Comparison of ENCODE assay signal across 31 cellular contexts in genomic region chr5:79793722-79794121, GRCh38.
A peak's percentile ranks its signal among the peaks of the same experiment; 100 is the strongest.
DNase-seq lines count a peak whose midpoint lies in the region; ATAC-seq, FAIRE-seq and TF ChIP-seq lines count a peak whose summit lies in the region.
"Had no signal": no experiment of that assay in that cellular context is flagged by ENCODE, and none has a peak within 500 bp of the region (broad histone marks: within the 10 kb centered on the region; RNA-seq: fewer than 3 reads in every experiment).

No MANE protein-coding gene starts in this region.

- intact Hi-C loops in kidney (cut with DNase I), result no loop called here
- intact Hi-C loops in thyroid gland (cut with DNase I), result no loop called here

- H3K9me3 ChIP-seq in kidney (ENCODE audit: control insufficient read depth in 1 of 2, low read length in 2 of 2) (no peaks in the 10 kb centered on the region), thyroid gland (no peaks in the 10 kb centered on the region)
- H3K9me3 ChIP-seq: esophagus squamous epithelium, Peyer's patch, upper lobe of right lung had no signal

- no peaks in the 10 kb centered on the region for H3K36me3 Mint-ChIP-seq in WTC11
- H3K36me3 Mint-ChIP-seq: stimulated activated naive B cell treated with anti-CD40 and anti-IgM and Interleukin-4, amounts not matched to agents 10 μg/mL and 1 μg/mL and 100 μg/mL, for 72 hours had no signal

- CTCF ChIA-PET in WTC11 (lab: Charles Lee), result interaction anchor here (0.5 to 1.2 kb wide), 2 partner anchors 60 to 661 kb away, joined by 3 to 5 read pairs; no protein-coding TSS in a partner anchor

- H3K27me3 ChIP-seq in thyroid gland, result no peaks in the 10 kb centered on the region
- H3K27me3 ChIP-seq: esophagus squamous epithelium, Peyer's patch, upper lobe of right lung had no signal

- POLR2A ChIA-PET in WTC11 (lab: Charles Lee), result no interaction called here

- 0 out of 2 replicates have a peak, but pooled peaks cover 4% of the 10 kb centered on the region for H3K9me3 Mint-ChIP-seq in WTC11
- H3K9me3 Mint-ChIP-seq: activated naive CD8-positive, alpha-beta T cell treated with anti-CD3 and anti-CD28 coated beads, Interleukin-2, amount 50 U/mL, for 24 hours; activated T-cell treated with anti-CD3 and anti-CD28 coated beads, Interleukin-2, amount 50 U/mL, for 4 hours; effector memory CD8-positive, alpha-beta T cell; stimulated activated naive B cell treated with anti-CD40 and anti-IgM and Interleukin-4, amounts not matched to agents 10 μg/mL and 1 μg/mL and 100 μg/mL, for 72 hours had no signal

- H3K27ac Mint-ChIP-seq in WTC11, result no peak overlapping the region
- H3K27ac Mint-ChIP-seq: activated CD8-positive, alpha-beta memory T cell treated with anti-CD3 and anti-CD28 coated beads, Interleukin-2, amount 10 ng/mL, durations not matched to agents 7 days and 5 days; activated naive CD8-positive, alpha-beta T cell treated with anti-CD3 and anti-CD28 coated beads, Interleukin-2, amount 50 U/mL, for 24 hours; effector memory CD8-positive, alpha-beta T cell; naive thymus-derived CD8-positive, alpha-beta T cell; stimulated activated naive B cell treated with anti-CD40 and anti-IgM and Interleukin-4, amounts not matched to agents 10 μg/mL and 1 μg/mL and 100 μg/mL, for 72 hours had no signal

- H3K4me3 ChIP-seq in kidney (ENCODE audit: low read length in 2 of 2) (peak overlapping the region in 1 of 2 donors; percentile 12), thyroid gland (replicated peaks in 1 of 3) (no peak overlapping the region)
- H3K4me3 ChIP-seq: esophagus squamous epithelium, lung, Peyer's patch, skin epidermis, upper lobe of right lung had no signal

- H3K27ac ChIP-seq in kidney (ENCODE audit: low read depth in 2 of 2, low read length in 2 of 2) (peak overlapping the region; percentile 56 to 60), thyroid gland (peak overlapping the region; percentile 59 to 77 (median 75))
- H3K27ac ChIP-seq: esophagus squamous epithelium, Peyer's patch, skin epidermis, upper lobe of right lung had no signal

- H3K36me3 ChIP-seq in kidney (ENCODE audit: control insufficient read depth in 1 of 2, insufficient read depth in 2 of 2, low read length in 2 of 2), result no peaks in the 10 kb centered on the region
- H3K36me3 ChIP-seq in thyroid gland, result no peaks in the 10 kb centered on the region
- H3K36me3 ChIP-seq: esophagus squamous epithelium, Peyer's patch, upper lobe of right lung had no signal

- H3K9ac ChIP-seq in kidney (ENCODE audit: low read length in 2 of 2), result peak overlapping the region in 1 of 2 donors; percentile 32

- TF ChIP-seq POLR2A in thyroid gland (IDR thresholded peaks at IDR 0.05), result no peak

- ATAC-seq in WTC11, result peak; percentile 46
- no peak for ATAC-seq in HG02642 (IDR thresholded peaks at IDR 0.05; ENCODE audit: poor library complexity, unreplicated experiment)
- ATAC-seq: activated CD8-positive, alpha-beta memory T cell treated with anti-CD3 and anti-CD28 coated beads, Interleukin-2, amount 10 ng/mL, durations not matched to agents 7 days and 5 days; activated naive CD8-positive, alpha-beta T cell treated with anti-CD3 and anti-CD28 coated beads, Interleukin-2, amount 50 U/mL, for 24 hours; activated T-cell treated with anti-CD3 and anti-CD28 coated beads, Interleukin-2, amount 50 U/mL, for 4 hours; effector memory CD8-positive, alpha-beta T cell; naive thymus-derived CD8-positive, alpha-beta T cell; upper lobe of right lung had no signal

- no peaks in the 10 kb centered on the region for H3K27me3 Mint-ChIP-seq in WTC11 (ENCODE audit: low read depth)
- H3K27me3 Mint-ChIP-seq: activated naive CD8-positive, alpha-beta T cell treated with anti-CD3 and anti-CD28 coated beads, Interleukin-2, amount 50 U/mL, for 24 hours had no signal

- DNase-seq in NCI-H2171 treated with DMSO at 0.1 percent for 48 hours (lab: John Stamatoyannopoulos, UW), result peak; percentile 54
- DNase-seq in NCI-H2171 (lab: John Stamatoyannopoulos, UW), result no peak
- no peak for DNase-seq in WTC11 (ENCODE audit: low spot score)
- no peak for DNase-seq in kidney
- peak; percentile 58 to 61 for DNase-seq in thyroid gland
- DNase-seq in ecto neural progenitor cell (ENCODE audit: low spot score), result no peak
- DNase-seq in GOT3 (lab: John Stamatoyannopoulos, UW), result no peak
- DNase-seq: activated CD4-positive, alpha-beta T cell treated with anti-CD3 and anti-CD28 coated beads, Interleukin-2, amount 50 U/mL, for 4 hours; activated CD4-positive, CD25-positive, alpha-beta regulatory T cell; activated CD8-positive, alpha-beta memory T cell treated with anti-CD3 and anti-CD28 coated beads, Interleukin-2, amount 10 ng/mL, durations not matched to agents 7 days and 5 days; activated gamma-delta T cell treated with Interleukin-2 at 50 U/mL for 16 hours; activated naive CD8-positive, alpha-beta T cell treated with anti-CD3 and anti-CD28 coated beads, Interleukin-2, amount 50 U/mL, for 24 hours; activated T-cell treated with anti-CD3 and anti-CD28 coated beads, Interleukin-2, amount 50 U/mL, for 4 hours; central memory CD4-positive, alpha-beta T cell; cortex of kidney; effector memory CD8-positive, alpha-beta T cell; esophagus squamous epithelium; foreskin melanocyte; KBM-7; kidney glomerular epithelial cell; naive thymus-derived CD8-positive, alpha-beta T cell; NCI-H226; NCI-H526 treated with DMSO at 0.1 percent for 48 hours; Peyer's patch; SHP77 treated with DMSO at 0.1 percent for 48 hours; stimulated activated naive B cell treated with anti-CD40 and anti-IgM and Interleukin-4, amounts not matched to agents 10 μg/mL and 1 μg/mL and 100 μg/mL, for 72 hours; upper lobe of right lung had no signal

- TF ChIP-seq CTCF in WTC11 (IDR thresholded peaks at IDR 0.05), result no peak
- TF ChIP-seq CTCF in kidney (IDR thresholded peaks at IDR 0.05; ENCODE audit: borderline replicate concordance, extremely low read depth, insufficient read depth), result no peak
- no peak for TF ChIP-seq CTCF in thyroid gland (IDR thresholded peaks at IDR 0.05)

- H3K4me1 ChIP-seq in kidney (ENCODE audit: control insufficient read depth in 1 of 2, insufficient read depth in 1 of 2, low read depth in 1 of 2, low read length in 2 of 2), result peaks cover 20 to 38% of the 10 kb centered on the region in 2 donors
- H3K4me1 ChIP-seq in thyroid gland, result peaks cover 44 to 66% of the 10 kb centered on the region in 2 donors
- H3K4me1 ChIP-seq: Peyer's patch, upper lobe of right lung had no signal

- no peak for FAIRE-seq in kidney (lab: Jason Lieb, UNC)
- FAIRE-seq: A204.1 had no signal

- no peak overlapping the region for H3K4me3 Mint-ChIP-seq in WTC11
- H3K4me3 Mint-ChIP-seq: activated CD8-positive, alpha-beta memory T cell treated with anti-CD3 and anti-CD28 coated beads, Interleukin-2, amount 10 ng/mL, durations not matched to agents 7 days and 5 days; activated naive CD8-positive, alpha-beta T cell treated with anti-CD3 and anti-CD28 coated beads, Interleukin-2, amount 50 U/mL, for 24 hours; activated T-cell treated with anti-CD3 and anti-CD28 coated beads, Interleukin-2, amount 50 U/mL, for 4 hours; effector memory CD8-positive, alpha-beta T cell; naive thymus-derived CD8-positive, alpha-beta T cell; stimulated activated naive B cell treated with anti-CD40 and anti-IgM and Interleukin-4, amounts not matched to agents 10 μg/mL and 1 μg/mL and 100 μg/mL, for 72 hours had no signal

- H3K4me1 Mint-ChIP-seq in WTC11, result no peaks in the 10 kb centered on the region
- H3K4me1 Mint-ChIP-seq: activated CD8-positive, alpha-beta memory T cell treated with anti-CD3 and anti-CD28 coated beads, Interleukin-2, amount 10 ng/mL, durations not matched to agents 7 days and 5 days; activated naive CD8-positive, alpha-beta T cell treated with anti-CD3 and anti-CD28 coated beads, Interleukin-2, amount 50 U/mL, for 24 hours; stimulated activated naive B cell treated with anti-CD40 and anti-IgM and Interleukin-4, amounts not matched to agents 10 μg/mL and 1 μg/mL and 100 μg/mL, for 72 hours had no signal

TF ChIP-seq in WTC11, 78 proteins besides CTCF, POLR2A, EP300 and RAD21 (continues in another document):
- TF ChIP-seq ZNF532 (CRISPR knock-in tag; IDR thresholded peaks at IDR 0.05; ENCODE audit: borderline replicate concordance), result no peak
- no peak for TF ChIP-seq ZNF671 (CRISPR knock-in tag; IDR thresholded peaks at IDR 0.05)
- TF ChIP-seq ZNF121 (CRISPR knock-in tag; IDR thresholded peaks at IDR 0.05), result no peak
- TF ChIP-seq EMX1 (CRISPR knock-in tag; IDR thresholded peaks at IDR 0.05), result no peak
- TF ChIP-seq USF1 (CRISPR knock-in tag; IDR thresholded peaks at IDR 0.05), result no peak
- TF ChIP-seq NR1H2 (CRISPR knock-in tag; IDR thresholded peaks at IDR 0.05), result no peak

Comparison
In these comparisons a context has a peak if more than half of its experiments do, and no peak if none do; other contexts are left out.
1. DNase-seq: peak in NCI-H2171 treated with DMSO at 0.1 percent for 48 hours (single experiment) and thyroid gland (2 of 2); none in NCI-H2171 (single experiment), WTC11 (single experiment), kidney (single experiment), ecto neural progenitor cell (single experiment) and GOT3 (single experiment).